ENCODE assay signal across 1 cellular context in genomic region chr20:805713-806112, GRCh38.
TF ChIP-seq lines count a peak whose summit lies in the region.

No MANE protein-coding gene starts in this region.

TF ChIP-seq in HepG2, 621 proteins besides CTCF, POLR2A, EP300 and RAD21:
- no peak for TF ChIP-seq SP140L (CRISPR knock-in tag; IDR thresholded peaks at IDR 0.05; ENCODE audit: borderline replicate concordance)
- TF ChIP-seq MEIS1 (CRISPR knock-in tag; IDR thresholded peaks at IDR 0.05; ENCODE audit: borderline replicate concordance), result no peak
- no peak for TF ChIP-seq KDM5B (CRISPR knock-in tag; IDR thresholded peaks at IDR 0.05; ENCODE audit: borderline replicate concordance)
- TF ChIP-seq ZNF615 (CRISPR knock-in tag; IDR thresholded peaks at IDR 0.05; ENCODE audit: borderline replicate concordance), result no peak
- no peak for TF ChIP-seq BATF2 (CRISPR knock-in tag; IDR thresholded peaks at IDR 0.05)
- TF ChIP-seq PTBP1 (IDR thresholded peaks at IDR 0.05; ENCODE audit: low read depth, low read length, poor library complexity, severe bottlenecking), result no peak
- peak; percentile 68; the same call in 1 of the 2 replicates for TF ChIP-seq CEBPZ (IDR thresholded peaks at IDR 0.05; ENCODE audit: low read length)
- TF ChIP-seq ZNF724P (CRISPR knock-in tag; IDR thresholded peaks at IDR 0.05; ENCODE audit: borderline replicate concordance), result peak; percentile 84; the same call in 1 of the 2 replicates
- TF ChIP-seq TARDBP (CRISPR knock-in tag; IDR thresholded peaks at IDR 0.05), result no peak
- TF ChIP-seq HNF4G (IDR thresholded peaks at IDR 0.05; ENCODE audit: borderline replicate concordance, low read depth, low read length), result no peak
- no peak for TF ChIP-seq HNF4G (CRISPR knock-in tag; IDR thresholded peaks at IDR 0.05; ENCODE audit: borderline replicate concordance, low read depth)
- no peak for TF ChIP-seq SNAPC4 (CRISPR knock-in tag; IDR thresholded peaks at IDR 0.05)
- no peak for TF ChIP-seq U2AF2 (IDR thresholded peaks at IDR 0.05; ENCODE audit: low read depth, low read length)
- no peak for TF ChIP-seq FOXP1 (IDR thresholded peaks at IDR 0.05)
- TF ChIP-seq FOXP1 (CRISPR knock-in tag; IDR thresholded peaks at IDR 0.05), result no peak
- TF ChIP-seq MAF1 (CRISPR knock-in tag; IDR thresholded peaks at IDR 0.05; ENCODE audit: borderline replicate concordance), result no peak
- TF ChIP-seq ZFP36 (IDR thresholded peaks at IDR 0.05; ENCODE audit: borderline replicate concordance, low read depth, low read length, partially characterized antibody), result peak; percentile 98
- TF ChIP-seq ERF (CRISPR knock-in tag; IDR thresholded peaks at IDR 0.05), result no peak
